ENCODE assay signal across 26 cellular contexts in the genomic region with DNA sequence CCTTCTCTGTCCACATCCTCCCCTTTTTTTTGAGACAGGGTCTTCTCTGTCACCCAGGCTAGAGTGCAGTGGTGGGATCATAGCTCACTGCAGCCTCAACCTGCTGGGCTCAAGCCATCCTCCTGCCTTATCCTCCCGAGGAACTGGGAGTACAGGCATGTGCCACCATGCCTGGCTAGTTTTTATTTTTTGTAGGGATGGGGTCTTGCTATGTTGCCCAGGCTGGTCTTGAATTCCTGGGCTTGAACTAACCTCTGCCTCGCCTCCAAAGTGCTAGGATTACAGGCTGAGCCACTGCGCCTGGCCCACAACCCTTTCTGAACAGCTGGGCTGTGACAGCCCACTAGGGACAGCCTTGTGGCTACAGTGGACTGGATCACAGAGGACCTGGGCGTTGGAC.
"Had no signal": no experiment of that assay in that cellular context is flagged by ENCODE, and none has a peak within 500 bp of the region (broad histone marks: within the 10 kb centered on the region; RNA-seq: fewer than 3 reads in every experiment).

No MANE protein-coding gene starts in this region.

- H3K36me3 ChIP-seq: brain microvascular endothelial cell had no signal

- H3K4me3 Mint-ChIP-seq: activated CD4-positive, alpha-beta T cell treated with anti-CD3 and anti-CD28 coated beads, Interleukin-2, amount 10 ng/mL, durations not matched to agents 7 days and 5 days; activated CD8-positive, alpha-beta T cell treated with anti-CD3 and anti-CD28 coated beads for 36 hours; activated naive CD8-positive, alpha-beta T cell; activated T-cell treated with anti-CD3 and anti-CD28 coated beads, Interleukin-2, amount 50 U/mL, for 4 hours; activated T-helper 17 cell treated with anti-CD3 and anti-CD28 coated beads, Interleukin-2, amount 50 U/mL, for 72 hours; central memory CD8-positive, alpha-beta T cell; dendritic cell treated with granulocyte-macrophage colony-stimulating factor and Interleukin-4, amounts not matched to agents 40 ng/mL and 50 ng/mL, for 4 days; endodermal cell had no signal

- H3K27me3 ChIP-seq: brain microvascular endothelial cell, dorsolateral prefrontal cortex had no signal

- H3K27ac Mint-ChIP-seq: activated CD4-positive, alpha-beta T cell treated with anti-CD3 and anti-CD28 coated beads, Interleukin-2, amount 10 ng/mL, durations not matched to agents 7 days and 5 days; activated CD8-positive, alpha-beta T cell treated with anti-CD3 and anti-CD28 coated beads for 36 hours; activated naive CD8-positive, alpha-beta T cell; activated T-helper 17 cell treated with anti-CD3 and anti-CD28 coated beads, Interleukin-2, amount 50 U/mL, for 72 hours; dendritic cell treated with granulocyte-macrophage colony-stimulating factor and Interleukin-4, amounts not matched to agents 40 ng/mL and 50 ng/mL, for 4 days; endodermal cell had no signal

- DNase-seq: activated CD4-positive, alpha-beta T cell treated with anti-CD3 and anti-CD28 coated beads for 1 hour; activated CD4-positive, alpha-beta T cell treated with anti-CD3 and anti-CD28 coated beads for 4 hours; activated CD4-positive, alpha-beta T cell treated with anti-CD3 and anti-CD28 coated beads, Interleukin-2, amount 10 ng/mL, durations not matched to agents 7 days and 5 days; activated CD4-positive, alpha-beta T cell treated with anti-CD3 and anti-CD28 coated beads, Interleukin-2, amount 50 U/mL, for 48 hours; activated CD8-positive, alpha-beta memory T cell treated with anti-CD3 and anti-CD28 coated beads for 24 hours; activated CD8-positive, alpha-beta T cell treated with anti-CD3 and anti-CD28 coated beads for 36 hours; activated effector memory CD4-positive, alpha-beta T cell treated with Interleukin-2 at 50 U/mL for 16 hours; activated gamma-delta T cell treated with Interleukin-2 at 50 U/mL for 16 hours; activated naive CD4-positive, alpha-beta T cell treated with anti-CD3 and anti-CD28 coated beads, Interleukin-2, amount 50 U/mL, for 16 hours; activated naive CD4-positive, alpha-beta T cell treated with Interleukin-2 at 50 U/mL for 16 hours; activated T-cell treated with anti-CD3 and anti-CD28 coated beads, Interleukin-2, amount 50 U/mL, for 4 hours; amniotic stem cell; anterior cingulate cortex; brain microvascular endothelial cell; dorsolateral prefrontal cortex; effector memory CD4-positive, alpha-beta T cell; foreskin fibroblast; head of caudate nucleus; T-helper 2 cell had no signal

- H3K9me3 Mint-ChIP-seq: activated T-helper 17 cell treated with anti-CD3 and anti-CD28 coated beads, Interleukin-2, amount 50 U/mL, for 72 hours; central memory CD8-positive, alpha-beta T cell had no signal

- ATAC-seq: activated CD8-positive, alpha-beta T cell treated with anti-CD3 and anti-CD28 coated beads for 36 hours; activated T-cell treated with anti-CD3 and anti-CD28 coated beads, Interleukin-2, amount 50 U/mL, for 4 hours; activated T-helper 17 cell treated with anti-CD3 and anti-CD28 coated beads, Interleukin-2, amount 50 U/mL, for 72 hours; esophagus mucosa had no signal

- H3K27ac ChIP-seq: brain microvascular endothelial cell, coronary artery, dorsolateral prefrontal cortex had no signal

- H3K4me3 ChIP-seq: coronary artery, dorsolateral prefrontal cortex had no signal

- H3K27me3 Mint-ChIP-seq: activated CD4-positive, alpha-beta T cell treated with anti-CD3 and anti-CD28 coated beads, Interleukin-2, amount 10 ng/mL, durations not matched to agents 7 days and 5 days; activated CD8-positive, alpha-beta T cell treated with anti-CD3 and anti-CD28 coated beads for 36 hours; activated naive CD8-positive, alpha-beta T cell; activated T-helper 17 cell treated with anti-CD3 and anti-CD28 coated beads, Interleukin-2, amount 50 U/mL, for 72 hours; central memory CD8-positive, alpha-beta T cell had no signal
